In the genomic region with DNA sequence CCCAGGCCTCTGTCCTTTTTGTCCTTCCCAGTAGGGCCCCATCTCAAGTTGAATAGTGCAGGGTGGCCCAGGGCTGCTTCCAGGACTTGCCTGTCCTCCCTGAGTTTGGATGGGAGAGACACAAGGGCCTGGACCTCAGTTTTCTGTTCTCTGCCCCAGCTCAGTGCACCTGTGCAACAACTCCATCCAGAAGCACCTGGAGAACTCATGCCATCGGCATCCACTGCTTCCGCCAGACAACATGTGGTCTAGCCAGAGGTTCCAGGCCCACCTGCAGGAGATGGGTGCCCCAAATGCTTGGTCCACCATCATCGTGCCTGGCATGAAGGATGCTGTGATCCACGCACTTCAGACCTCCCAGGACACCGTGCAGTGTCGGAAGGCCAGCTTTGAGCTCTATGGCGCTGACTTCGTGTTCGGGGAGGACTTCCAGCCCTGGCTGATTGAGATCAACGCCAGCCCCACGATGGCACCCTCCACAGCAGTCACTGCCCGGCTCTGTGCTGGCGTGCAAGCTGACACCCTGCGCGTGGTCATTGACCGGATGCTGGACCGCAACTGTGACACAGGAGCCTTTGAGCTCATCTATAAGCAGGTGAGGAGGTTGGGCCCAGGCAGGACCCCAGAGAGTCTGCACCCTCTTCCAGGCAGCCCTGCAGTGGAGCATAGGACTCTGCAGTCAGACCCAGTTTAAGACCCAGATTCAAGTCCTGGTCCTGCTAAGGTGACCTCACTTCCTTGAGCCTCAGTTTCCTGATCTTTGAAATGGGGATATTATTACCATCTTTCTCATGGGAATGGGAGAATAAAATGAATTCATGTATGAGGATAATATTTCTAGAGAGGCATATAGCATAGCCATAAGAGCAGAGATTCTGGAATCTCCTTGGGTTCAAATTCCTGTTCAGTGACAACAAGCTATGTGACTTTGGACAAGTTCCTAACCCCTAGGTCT, we compare ENCODE assay signal across 16 cellular contexts. TPM values are rescaled to one million over a fixed set of nuclear protein-coding genes. Genes with fewer than 3 reads are reported as not detected.
DNase-seq lines count a peak whose midpoint lies in the region; ATAC-seq and TF ChIP-seq lines count a peak whose summit lies in the region.
"Had no signal": no experiment of that assay in that cellular context is flagged by ENCODE, and none has a peak within 500 bp of the region (broad histone marks: within the 10 kb centered on the region; RNA-seq: fewer than 3 reads in every experiment).

No MANE protein-coding gene starts in this region.

- 96% methylated on average over 17 of the region's 17 CpGs for WGBS in sigmoid colon, 2 donors
- 96% methylated on average over 9 to 17 of the region's 17 CpGs for WGBS in endodermal cell (ENCODE audit: insufficient coverage in 1 of 2, insufficient read length in 1 of 2), 2 experiments

- no peak overlapping the region for H3K9ac ChIP-seq in endodermal cell (ENCODE audit: extremely low read depth, low read length, poor library complexity, severe bottlenecking)
- H3K9ac ChIP-seq: GM23248 had no signal

- TF ChIP-seq EP300 in sigmoid colon (IDR thresholded peaks at IDR 0.05), result no peak

- TF ChIP-seq CTCF in right atrium auricular region (IDR thresholded peaks at IDR 0.05) (no peak), lower lobe of right lung (IDR thresholded peaks at IDR 0.05) (no peak), sigmoid colon (IDR thresholded peaks at IDR 0.05) (no peak), endodermal cell (conservative IDR thresholded peaks at IDR 0.05) (no peak)

- H3K36me3 ChIP-seq in right atrium auricular region (peaks cover 19% of the 10 kb centered on the region), lower lobe of right lung (peaks cover 45% of the 10 kb centered on the region), sigmoid colon (peaks cover 5 to 64% (median 12%) of the 10 kb centered on the region in 4 donors), endodermal cell (ENCODE audit: control insufficient read depth, insufficient read depth, low read length) (no peaks in the 10 kb centered on the region)

- ATAC-seq in left ventricle myocardium superior, result no peak
- ATAC-seq in lower lobe of right lung, result no peak
- no peak for ATAC-seq in GM19395 (IDR thresholded peaks at IDR 0.05; ENCODE audit: unreplicated experiment)
- ATAC-seq: GM12878 had no signal

- H3K27ac ChIP-seq in right atrium auricular region (no peak overlapping the region), lower lobe of right lung (no peak overlapping the region), sigmoid colon (no peak overlapping the region), endodermal cell (ENCODE audit: low read depth, low read length) (no peak overlapping the region)
- H3K27ac ChIP-seq: BLaER1 treated with 17β-estradiol and CSF1 and Interleukin-3, amounts not matched to agents 10 nM and 100 nM; GM23248 had no signal

- H3K9me3 ChIP-seq in right atrium auricular region (no peaks in the 10 kb centered on the region), lower lobe of right lung (no peaks in the 10 kb centered on the region), sigmoid colon (no peaks in the 10 kb centered on the region), endodermal cell (ENCODE audit: control insufficient read depth, low read length) (no peaks in the 10 kb centered on the region)
- H3K9me3 ChIP-seq: BLaER1 treated with 17β-estradiol and CSF1 and Interleukin-3, amounts not matched to agents 10 nM and 100 nM had no signal

- H3K4me1 ChIP-seq in right atrium auricular region (no peaks in the 10 kb centered on the region), lower lobe of right lung (no peaks in the 10 kb centered on the region), sigmoid colon (no peaks in the 10 kb centered on the region), endodermal cell (ENCODE audit: control insufficient read depth, insufficient read depth, low read length) (no peaks in the 10 kb centered on the region)

- H3K4me3 Mint-ChIP-seq in endodermal cell, result no peak overlapping the region
- H3K4me3 Mint-ChIP-seq: CD4-positive, CD25-positive, alpha-beta regulatory T cell; IgD-negative memory B cell had no signal

- intact Hi-C loops in left ventricle myocardium superior (cut with micrococcal nuclease) (no loop called here), lower lobe of right lung (cut with DNase I) (no loop called here), sigmoid colon (cut with DNase I) (no loop called here)

- no peaks in the 10 kb centered on the region for H3K27me3 Mint-ChIP-seq in endodermal cell (ENCODE audit: insufficient read depth)
- H3K27me3 Mint-ChIP-seq: CD4-positive, CD25-positive, alpha-beta regulatory T cell; IgD-negative memory B cell had no signal

- H3K4me3 ChIP-seq in right atrium auricular region (no peak overlapping the region), lower lobe of right lung (no peak overlapping the region), sigmoid colon (no peak overlapping the region), endodermal cell (ENCODE audit: low read length) (no peak overlapping the region)
- H3K4me3 ChIP-seq: BLaER1 treated with 17β-estradiol and CSF1 and Interleukin-3, amounts not matched to agents 10 nM and 100 nM; GM12878; GM23248 had no signal

- TF ChIP-seq POLR2A in sigmoid colon (IDR thresholded peaks at IDR 0.05), result no peak

- H3K4me1 Mint-ChIP-seq in endodermal cell, result no peaks in the 10 kb centered on the region

- no peak overlapping the region for H3K27ac Mint-ChIP-seq in endodermal cell
- H3K27ac Mint-ChIP-seq: CD4-positive, CD25-positive, alpha-beta regulatory T cell; IgD-negative memory B cell had no signal

- DNase-seq in left ventricle myocardium superior, result peak; percentile 26
- no peak for DNase-seq in right atrium auricular region (ENCODE audit: low spot score)
- DNase-seq in lower lobe of right lung, result peak; percentile 38
- DNase-seq in sigmoid colon, result peak; percentile 49
- no peak for DNase-seq in endodermal cell
- DNase-seq: 8988T; Calu3; CD4-positive, CD25-positive, alpha-beta regulatory T cell; DMS79; GM23248; H7 had no signal

- H3K27me3 ChIP-seq in right atrium auricular region (no peaks in the 10 kb centered on the region), lower lobe of right lung (ENCODE audit: low read depth) (no peaks in the 10 kb centered on the region), sigmoid colon (no peaks in the 10 kb centered on the region), endodermal cell (ENCODE audit: control insufficient read depth, insufficient read depth, low read length, poor library complexity, severe bottlenecking) (no peaks in the 10 kb centered on the region)
- H3K27me3 ChIP-seq: BLaER1 treated with 17β-estradiol and CSF1 and Interleukin-3, amounts not matched to agents 10 nM and 100 nM had no signal

- peaks cover 4% of the 10 kb centered on the region for H3K36me3 Mint-ChIP-seq in endodermal cell (ENCODE audit: low read depth)
- H3K36me3 Mint-ChIP-seq: IgD-negative memory B cell had no signal

- H3K9me3 Mint-ChIP-seq in endodermal cell, result no peaks in the 10 kb centered on the region
- H3K9me3 Mint-ChIP-seq: CD4-positive, CD25-positive, alpha-beta regulatory T cell; IgD-negative memory B cell had no signal

RNA-seq across cellular contexts. Expression of gene RPUSD3, which starts 14.7 kb away (rescaled TPM):
- 37.9 TPM for total RNA-seq in left ventricle myocardium superior
- total RNA-seq in right atrium auricular region, result 10 to 100 TPM; 46.7 to 55.2 TPM
- total RNA-seq in lower lobe of right lung, result 36.5 TPM
- 10 to 100 TPM; 42.6 to 54.7 (median 47.6) TPM for total RNA-seq in sigmoid colon
- 10 to 100 TPM; 22.0 to 37.1 (median 23.4) TPM for polyA plus RNA-seq in sigmoid colon
- total RNA-seq in endodermal cell, result 10 to 100 TPM; 56.9 to 67.1 TPM
- polyA plus RNA-seq in endodermal cell (2013, experiment 1 of 2), result 52.2 TPM
- polyA plus RNA-seq in endodermal cell (2013, experiment 2 of 2), result 47.5 TPM

RNA-seq across cellular contexts. Expression of gene TTLL3, which starts 19.0 kb away (rescaled TPM):
- total RNA-seq in left ventricle myocardium superior (11.0 TPM), right atrium auricular region (10 to 100 TPM; 12.2 to 13.1 TPM), lower lobe of right lung (50.0 TPM), sigmoid colon (100 to 1,000 TPM in 1 of 4 donors, 10 to 100 TPM in 3; 32.9 to 117 (median 45.1) TPM), endodermal cell (10 to 100 TPM; 21.6 to 35.0 TPM)
- polyA plus RNA-seq in sigmoid colon, result 10 to 100 TPM in 1 of 3 donors, 1 to 10 TPM in 2; 4.4 to 46.4 (median 9.0) TPM
- polyA plus RNA-seq in endodermal cell (2013, experiment 1 of 2), result 32.0 TPM
- 27.1 TPM for polyA plus RNA-seq in endodermal cell (2013, experiment 2 of 2)

RNA-seq across cellular contexts. Expression of gene ARPC4, which starts 36.2 kb away (rescaled TPM):
- 55.3 TPM for total RNA-seq in left ventricle myocardium superior
- total RNA-seq in right atrium auricular region, result 10 to 100 TPM; 69.0 to 89.6 TPM
- 170 TPM for total RNA-seq in lower lobe of right lung
- 100 to 1,000 TPM in 3 of 4 donors, 10 to 100 TPM in 1; 75.6 to 150 (median 128) TPM for total RNA-seq in sigmoid colon
- polyA plus RNA-seq in sigmoid colon, result 100 to 1,000 TPM; 190 to 240 (median 211) TPM
- 100 to 1,000 TPM; 150 to 153 TPM for total RNA-seq in endodermal cell
- 114 TPM for polyA plus RNA-seq in endodermal cell (2013, experiment 1 of 2)
- 116 TPM for polyA plus RNA-seq in endodermal cell (2013, experiment 2 of 2)

RNA-seq across cellular contexts. Expression of gene TADA3, which starts 36.8 kb away (rescaled TPM):
- total RNA-seq in left ventricle myocardium superior (45.9 TPM), right atrium auricular region (10 to 100 TPM; 43.6 to 57.3 TPM), lower lobe of right lung (53.8 TPM), sigmoid colon (10 to 100 TPM; 53.2 to 72.9 (median 67.6) TPM), endodermal cell (10 to 100 TPM; 52.4 to 62.0 TPM)
- polyA plus RNA-seq in sigmoid colon, result 10 to 100 TPM; 52.2 to 87.1 (median 78.4) TPM
- 84.8 TPM for polyA plus RNA-seq in endodermal cell (2013, experiment 1 of 2)
- polyA plus RNA-seq in endodermal cell (2013, experiment 2 of 2), result 74.3 TPM

RNA-seq across cellular contexts. Expression of gene CIDEC, which starts 51.0 kb away (rescaled TPM):
- total RNA-seq in left ventricle myocardium superior (2.5 TPM), right atrium auricular region (10 to 100 TPM in 1 of 2 donors, 1 to 10 TPM in 1; 1.3 to 17.1 TPM), lower lobe of right lung (not detected), sigmoid colon (10 to 100 TPM in 2 of 4 donors, 1 to 10 TPM in 2; 1.6 to 36.7 (median 8.1) TPM), endodermal cell (not detected)
- polyA plus RNA-seq in sigmoid colon, result 100 to 1,000 TPM in 1 of 3 donors, 10 to 100 TPM in 2; 30.6 to 120 (median 71.3) TPM
- polyA plus RNA-seq in endodermal cell (2013, experiment 1 of 2), result not detected
- not detected for polyA plus RNA-seq in endodermal cell (2013, experiment 2 of 2)
- total RNA-seq: CD4-positive, CD25-positive, alpha-beta regulatory T cell; G401; GM12878; GM23248; H7 had no signal
- polyA plus RNA-seq: CD4-positive, CD25-positive, alpha-beta regulatory T cell; GM23248 had no signal

Comparison
In these comparisons a context has a peak if more than half of its experiments do, and no peak if none do; other contexts are left out.
1. DNase-seq: peak in left ventricle myocardium superior (single experiment), lower lobe of right lung (single experiment) and sigmoid colon (single experiment); none in right atrium auricular region (single experiment) and endodermal cell (single experiment).